Comparison of ENCODE assay signal across 1 cellular context in genomic region chr14:101087614-101088394, GRCh38.
TF ChIP-seq lines count a peak whose summit lies in the region.

No MANE protein-coding gene starts in this region.

TF ChIP-seq in SK-N-SH treated with all-trans-retinoic acid at 6 μM for 48 hours, 23 proteins besides CTCF, POLR2A, EP300 and RAD21 (continued from another document):
- TF ChIP-seq PATZ1 (CRISPR knock-in tag; IDR thresholded peaks at IDR 0.05; ENCODE audit: borderline replicate concordance), result no peak
